14 cellular contexts compared by ENCODE assay signal in the genomic region with DNA sequence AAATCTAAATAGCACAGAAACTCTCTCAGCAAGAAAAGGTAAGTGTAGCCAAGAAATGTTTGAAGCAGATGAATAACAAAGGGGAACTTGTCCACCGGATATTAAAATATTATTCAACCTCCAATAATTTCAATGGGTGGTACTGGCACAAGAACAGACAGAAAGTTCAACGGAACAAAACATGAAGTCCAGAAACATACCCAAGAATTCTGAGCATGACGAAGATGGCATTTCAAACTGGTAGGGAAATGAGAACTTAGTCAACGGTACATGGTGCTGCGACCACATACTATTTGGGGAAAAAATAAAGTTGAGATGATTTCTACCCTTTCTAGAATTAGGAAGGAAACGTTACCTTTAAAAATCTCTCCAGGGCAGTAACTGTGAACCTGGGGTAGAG. TPM values are rescaled to one million over a fixed set of nuclear protein-coding genes. Genes with fewer than 3 reads are reported as not detected.
A peak's percentile ranks its signal among the peaks of the same experiment; 100 is the strongest.
DNase-seq lines count a peak whose midpoint lies in the region; ATAC-seq, FAIRE-seq and TF ChIP-seq lines count a peak whose summit lies in the region.
"Had no signal": no experiment of that assay in that cellular context is flagged by ENCODE, and none has a peak within 500 bp of the region (broad histone marks: within the 10 kb centered on the region; RNA-seq: fewer than 3 reads in every experiment).

No MANE protein-coding gene starts in this region.

- POLR2A ChIA-PET in CD4-positive, alpha-beta T cell (lab: Charles Lee), result interaction anchor here (0.7 kb wide), 1 partner anchor 47 kb away, joined by 3 read pairs; no protein-coding TSS in a partner anchor
- POLR2A ChIA-PET in GM12878 (lab: Charles Lee), result interaction anchor here (0.9 to 1.6 kb wide), 4 partner anchors 36 to 111 kb away, joined by 3 to 6 read pairs (median 4); no protein-coding TSS in a partner anchor

- RAD21 ChIA-PET in GM12878 (lab: Charles Lee; ENCODE audit: unreplicated experiment), result interaction anchor here (0.9 to 3.3 kb wide), 7 partner anchors 36 to 125 kb away, joined by 3 to 26 read pairs (median 4); no protein-coding TSS in a partner anchor

- H3K4me3 Mint-ChIP-seq in CD4-positive, alpha-beta T cell, result no peak overlapping the region

- TF ChIP-seq POLR2A in GM12878 (IDR thresholded peaks at IDR 0.05; ENCODE audit: low read depth, low read length) (no peak), transverse colon (IDR thresholded peaks at IDR 0.05) (no peak)

- TF ChIP-seq RAD21 in GM12878 (IDR thresholded peaks at IDR 0.05; ENCODE audit: insufficient read depth, low read depth, low read length), result no peak

- H3K9ac ChIP-seq in GM12878 (ENCODE audit: control insufficient read depth, insufficient read depth, low read length), result no peak overlapping the region; the same call in 1 of the 2 replicates

- H3K36me3 ChIP-seq in KOPT-K1 (ENCODE audit: insufficient read depth, low read length) (peaks cover 12% of the 10 kb centered on the region; the same call in 1 of the 2 replicates), GM12878 (ENCODE audit: control insufficient read depth in 2 of 2, insufficient read depth in 2 of 2, low read length in 1 of 2) (peaks cover 0 to 6% of the 10 kb centered on the region in 2 experiments; a peak in 1 of 4 replicates), osteoblast (ENCODE audit: insufficient read depth, low read length) (peaks cover 17% of the 10 kb centered on the region), transverse colon (no peaks in the 10 kb centered on the region)

- DNase-seq in CD4-positive, alpha-beta T cell, result no peak
- DNase-seq in GM12878 (ENCODE audit: low read depth, low spot score), result no peak
- DNase-seq in osteoblast (ENCODE audit: insufficient read length, low spot score, missing footprints), result no peak
- DNase-seq in transverse colon, result no peak
- no peak for DNase-seq in hypothalamus (lab: John Stamatoyannopoulos, UW)
- DNase-seq: activated CD4-positive, alpha-beta T cell treated with anti-CD3 and anti-CD28 coated beads for 1 hour; KBM-7; left ventricle myocardium superior; NCI-H2029 treated with DMSO at 0.1 percent for 48 hours; NK-92 treated with Interleukin-12 subunit alpha and Interleukin-12 subunit beta, amount 100 ng/mL, for 24 hours; SJCRH30; stimulated activated CD4-positive, alpha-beta T cell treated with anti-CD3 and anti-CD28 coated beads, Interleukin-4, amount 100 ng/mL, for 1 hour had no signal

- no peaks in the 10 kb centered on the region for H3K27me3 Mint-ChIP-seq in CD4-positive, alpha-beta T cell

- no peaks in the 10 kb centered on the region for H3K9me3 ChIP-seq in CD4-positive, alpha-beta T cell (ENCODE audit: control insufficient read depth, low read length)
- H3K9me3 ChIP-seq in KOPT-K1 (ENCODE audit: insufficient read depth, low read length, poor library complexity, severe bottlenecking) (no peaks in the 10 kb centered on the region), GM12878 (replicated peaks; ENCODE audit: control insufficient read depth, insufficient read depth, low read length) (no peaks in the 10 kb centered on the region), osteoblast (ENCODE audit: low read depth, low read length) (no peaks in the 10 kb centered on the region), transverse colon (no peaks in the 10 kb centered on the region)
- H3K9me3 ChIP-seq: SJCRH30 had no signal

- no peak overlapping the region for H3K27ac ChIP-seq in CD4-positive, alpha-beta T cell (ENCODE audit: low read depth, low read length)
- peak overlapping the region; percentile 88 for H3K27ac ChIP-seq in KOPT-K1 (ENCODE audit: low read depth, low read length, poor library complexity, severe bottlenecking)
- peak overlapping the region; percentile 4; the same call in 1 of the 2 replicates for H3K27ac ChIP-seq in GM12878 (ENCODE audit: control insufficient read depth, insufficient read depth)
- peak overlapping the region; percentile 30 for H3K27ac ChIP-seq in osteoblast (ENCODE audit: low read depth, low read length)
- H3K27ac ChIP-seq in transverse colon, result peak overlapping the region in 1 of 4 donors; percentile 12
- H3K27ac ChIP-seq: SJCRH30 had no signal

- CTCF ChIA-PET in CD4-positive, alpha-beta T cell (lab: Charles Lee), result interaction anchor here (0.7 to 1.8 kb wide), 2 partner anchors 12 to 37 kb away, joined by 3 to 5 read pairs; no protein-coding TSS in a partner anchor
- CTCF ChIA-PET in GM12878 (lab: Yijun Ruan, JAX), result interaction anchor here (0.7 to 5.8 kb wide), 4 partner anchors 10 to 239 kb away, joined by 3 to 64 read pairs (median 5); no protein-coding TSS in a partner anchor

- H3K27me3 ChIP-seq in CD4-positive, alpha-beta T cell (ENCODE audit: control insufficient read depth, insufficient read depth, low read length), result no peaks in the 10 kb centered on the region
- no peaks in the 10 kb centered on the region for H3K27me3 ChIP-seq in GM12878 (replicated peaks in 1 of 2; ENCODE audit: control insufficient read depth in 2 of 2, insufficient read depth in 2 of 2, low read length in 1 of 2)
- no peaks in the 10 kb centered on the region for H3K27me3 ChIP-seq in osteoblast (ENCODE audit: insufficient read depth, low read length)
- no peaks in the 10 kb centered on the region for H3K27me3 ChIP-seq in transverse colon
- H3K27me3 ChIP-seq: SJCRH30 had no signal

- H3K4me1 Mint-ChIP-seq in CD4-positive, alpha-beta T cell (ENCODE audit: low read depth), result peaks cover 85% of the 10 kb centered on the region

- SMC1A ChIA-PET in GM12878 (lab: Charles Lee; ENCODE audit: uncharacterized antibody, unreplicated experiment), result interaction anchor here (1.0 to 10.3 kb wide), 11 partner anchors 10 to 157 kb away, joined by 3 to 119 read pairs (median 6); no protein-coding TSS in a partner anchor

- peaks cover 31% of the 10 kb centered on the region for H3K4me1 ChIP-seq in GM12878 (ENCODE audit: control insufficient read depth, insufficient read depth, low read length)
- H3K4me1 ChIP-seq in osteoblast (ENCODE audit: insufficient read depth, low read length), result peaks cover 37% of the 10 kb centered on the region
- H3K4me1 ChIP-seq in transverse colon, result peaks cover 10 to 83% (median 31%) of the 10 kb centered on the region in 4 donors

- H2AFZ ChIP-seq in GM12878 (ENCODE audit: control insufficient read depth, low read depth, low read length), result no peak overlapping the region
- H2AFZ ChIP-seq in osteoblast (ENCODE audit: low read length), result no peak overlapping the region

- intact Hi-C loops in CD4-positive, alpha-beta T cell (cut with DNase I, micrococcal nuclease), result no loop called here
- intact Hi-C loops in GM12878 (cut with micrococcal nuclease; ENCODE audit: unreplicated experiment), result no loop called here
- intact Hi-C loops in transverse colon (cut with DNase I; ENCODE audit: low total_unique reads), result loop anchor here (10.0 kb wide), 1 partner anchor 122 kb away; no protein-coding TSS in a partner anchor

- peaks cover 91% of the 10 kb centered on the region for H3K79me2 ChIP-seq in GM12878 (ENCODE audit: control insufficient read depth, insufficient read depth, low read length)
- H3K79me2 ChIP-seq in osteoblast (ENCODE audit: insufficient read depth, low read length), result peaks cover 96% of the 10 kb centered on the region

- TF ChIP-seq EP300 in GM12878 (IDR thresholded peaks at IDR 0.05; ENCODE audit: borderline replicate concordance in 1 of 2, control insufficient read depth in 1 of 2, low read depth in 2 of 2, low read length in 2 of 2) (no peak), transverse colon (IDR thresholded peaks at IDR 0.05; ENCODE audit: low read depth) (no peak)

- WGBS in GM12878 (ENCODE audit: insufficient coverage, insufficient replicate concordance, low lambda C conversion rate, missing lambda C conversion rate), result 48% methylated on average over 6 of the region's 6 CpGs
- WGBS in transverse colon (ENCODE audit: low coverage in 1 of 2), 2 donors, result 75 to 84% methylated on average over 4 to 6 of the region's 6 CpGs

- no peak for ATAC-seq in CD4-positive, alpha-beta T cell (ENCODE audit: poor library complexity)
- ATAC-seq in GM12878, result no peak
- no peak for ATAC-seq in GM19023 (IDR thresholded peaks at IDR 0.05; ENCODE audit: unreplicated experiment)
- ATAC-seq: left ventricle myocardium superior had no signal

- in situ Hi-C loops in GM12878 (cut with MboI), result no loop called here
- in situ Hi-C loops in transverse colon (cut with MboI; ENCODE audit: low pct_ligation_motif_present in 1 of 4, low pct_unique_long_range_greater_than_20kb in 1 of 4, low sequenced_read_pairs in 3 of 4), result no loop called here

- H4K20me1 ChIP-seq in GM12878 (ENCODE audit: control insufficient read depth, insufficient read depth) (no peaks in the 10 kb centered on the region; the same call in 1 of the 2 replicates), osteoblast (ENCODE audit: insufficient read depth, low read length) (peaks cover 76% of the 10 kb centered on the region)

- no peak for FAIRE-seq in GM12878 (lab: Jason Lieb, UNC)

- H3K4me3 ChIP-seq in GM12878, result peak overlapping the region; percentile 52
- H3K4me3 ChIP-seq in osteoblast (ENCODE audit: insufficient read depth, low read length), result no peak overlapping the region
- H3K4me3 ChIP-seq in transverse colon, result no peak overlapping the region
- H3K4me3 ChIP-seq: SJCRH30 had no signal

- H3K36me3 Mint-ChIP-seq in CD4-positive, alpha-beta T cell (ENCODE audit: low read depth), result peaks cover 6% of the 10 kb centered on the region

- H3K27ac Mint-ChIP-seq in CD4-positive, alpha-beta T cell, result peak overlapping the region; percentile 19

- H3K4me2 ChIP-seq in GM12878 (ENCODE audit: control insufficient read depth, insufficient read depth) (peak overlapping the region; percentile 66), osteoblast (ENCODE audit: insufficient read depth, low read length) (peak overlapping the region; percentile 15)

- no TSS peak for BruUV-seq in GM12878 (replicated peaks; lab: Mats Ljungman, UMichigan)

- no peak for TF ChIP-seq CTCF in CD4-positive, alpha-beta T cell (IDR thresholded peaks at IDR 0.05)
- TF ChIP-seq CTCF in GM12878 (IDR thresholded peaks at IDR 0.05 in 2 of 3, conservative IDR thresholded peaks at IDR 0.05 in 1 of 3; ENCODE audit: control insufficient read depth in 2 of 3, extremely low read depth in 1 of 3, insufficient read depth in 1 of 3, low read depth in 3 of 3, low read length in 3 of 3), result no peak
- TF ChIP-seq CTCF in osteoblast (IDR thresholded peaks at IDR 0.05; ENCODE audit: extremely low read depth, low read depth, low read length), result no peak
- TF ChIP-seq CTCF in transverse colon (IDR thresholded peaks at IDR 0.05), result no peak

- H3K9me3 Mint-ChIP-seq in CD4-positive, alpha-beta T cell, result no peaks in the 10 kb centered on the region

RNA-seq across cellular contexts. Expression of a gene that starts 5.5 kb away (rescaled TPM):
- 1 to 10 TPM; 5.8 to 6.7 TPM for total RNA-seq in CD4-positive, alpha-beta T cell
- total RNA-seq in GM12878 (2013; cell fraction: nucleolus; rRNA removed), result 82.5 and 96.0 TPM in 2 replicates
- total RNA-seq in GM12878 (2014; rRNA removed) (9.8 and 11.1 TPM in 2 replicates), GM12878 (2014; rRNA removed; fragmentation: Illumina TruSeq; extraction: Trizol) (14.2 and 14.7 TPM in 2 replicates), GM12878 (2021) (17.5 and 17.8 TPM in 2 replicates), osteoblast (36.8 and 39.1 TPM in 2 replicates), transverse colon (10 to 100 TPM in 2 of 4 donors, 1 to 10 TPM in 2; 4.0 to 33.7 (median 11.8) TPM)
- 7.5 TPM for polyA plus RNA-seq in GM12878 (2011; ENCODE audit: low read depth)
- polyA plus RNA-seq in GM12878 (2011; rRNA removed) (31.2 and 41.1 TPM in 2 replicates), GM12878 (2014; fragmentation: Illumina TruSeq; extraction: Trizol) (16.1 and 18.9 TPM in 2 replicates), GM12878 (2014; fragmentation: Nextera tagmentation; extraction: Ambion mirVana) (10 to 100 TPM in 1 of 2 experiments, 1 to 10 TPM in 1; 5.1 to 10.0 TPM), GM12878 (2014; rRNA removed) (10.8 and 11.0 TPM in 2 replicates), GM12878 (2016; fragmentation: Nextera tagmentation; extraction: Ambion mirVana) (1 to 10 TPM; 1.4 to 1.8 TPM)
- polyA plus RNA-seq in GM12878 (2011; cell fraction: cytosol; rRNA removed), result 17.9 and 23.9 TPM in 2 replicates
- 19.2 and 19.8 TPM in 2 replicates for polyA plus RNA-seq in GM12878 (2011; cell fraction: nucleus; rRNA removed)
- 7.4 and 12.5 TPM in 2 replicates for polyA plus RNA-seq in GM12878 (2012)
- polyA minus RNA-seq in GM12878 (2011; rRNA and poly(A)+ RNA removed), result 36.3 and 39.7 TPM in 2 replicates
- 14.3 and 16.0 TPM in 2 replicates for polyA minus RNA-seq in GM12878 (2011; cell fraction: cytosol; rRNA and poly(A)+ RNA removed)
- 13.2 and 20.8 TPM in 2 replicates for polyA minus RNA-seq in GM12878 (2011; cell fraction: nucleus; rRNA and poly(A)+ RNA removed)

RNA-seq across cellular contexts. Expression of a gene that starts 30.9 kb away (rescaled TPM):
- 10 to 100 TPM; 41.7 to 48.5 TPM for total RNA-seq in CD4-positive, alpha-beta T cell
- 50.5 and 66.2 TPM in 2 replicates for total RNA-seq in GM12878 (2013; cell fraction: nucleolus; rRNA removed)
- total RNA-seq in GM12878 (2014; rRNA removed) (30.7 and 36.4 TPM in 2 replicates), GM12878 (2014; rRNA removed; fragmentation: Illumina TruSeq; extraction: Trizol) (35.7 and 37.8 TPM in 2 replicates), GM12878 (2021) (29.0 and 33.4 TPM in 2 replicates), osteoblast (74.3 and 79.6 TPM in 2 replicates), transverse colon (100 to 1,000 TPM in 3 of 4 donors, 10 to 100 TPM in 1; 24.9 to 128 (median 120) TPM)
- 37.2 TPM for polyA plus RNA-seq in GM12878 (2011; ENCODE audit: low read depth)
- polyA plus RNA-seq in GM12878 (2011; rRNA removed) (62.9 and 73.8 TPM in 2 replicates), GM12878 (2014; fragmentation: Illumina TruSeq; extraction: Trizol) (34.9 and 35.8 TPM in 2 replicates), GM12878 (2014; fragmentation: Nextera tagmentation; extraction: Ambion mirVana) (10 to 100 TPM; 25.8 to 36.7 TPM), GM12878 (2014; rRNA removed) (39.4 and 48.7 TPM in 2 replicates), GM12878 (2016; fragmentation: Nextera tagmentation; extraction: Ambion mirVana) (10 to 100 TPM; 87.9 to 90.1 TPM)
- 43.7 and 45.0 TPM in 2 replicates for polyA plus RNA-seq in GM12878 (2011; cell fraction: cytosol; rRNA removed)
- polyA plus RNA-seq in GM12878 (2011; cell fraction: nucleus; rRNA removed), result 30.2 and 33.3 TPM in 2 replicates
- polyA plus RNA-seq in GM12878 (2012), result 42.4 and 44.3 TPM in 2 replicates
- polyA minus RNA-seq in GM12878 (2011; rRNA and poly(A)+ RNA removed), result 27.9 and 31.7 TPM in 2 replicates
- polyA minus RNA-seq in GM12878 (2011; cell fraction: cytosol; rRNA and poly(A)+ RNA removed), result 7.9 and 8.7 TPM in 2 replicates
- polyA minus RNA-seq in GM12878 (2011; cell fraction: nucleus; rRNA and poly(A)+ RNA removed), result 25.0 and 38.4 TPM in 2 replicates

RNA-seq across cellular contexts. Expression of a gene that starts 48.7 kb away (rescaled TPM):
- total RNA-seq in CD4-positive, alpha-beta T cell, result 100 to 1,000 TPM; 214 to 222 TPM
- 112 TPM in 2 replicates for total RNA-seq in GM12878 (2013; cell fraction: nucleolus; rRNA removed)
- 88.4 and 95.1 TPM in 2 replicates for total RNA-seq in GM12878 (2014; rRNA removed)
- 54.3 and 59.9 TPM in 2 replicates for total RNA-seq in GM12878 (2014; rRNA removed; fragmentation: Illumina TruSeq; extraction: Trizol)
- 117 and 126 TPM in 2 replicates for total RNA-seq in GM12878 (2021)
- 149 TPM for polyA plus RNA-seq in GM12878 (2011; ENCODE audit: low read depth)
- polyA plus RNA-seq in GM12878 (2011; rRNA removed), result 267 and 344 TPM in 2 replicates
- 146 and 176 TPM in 2 replicates for polyA plus RNA-seq in GM12878 (2011; cell fraction: cytosol; rRNA removed)
- 172 and 183 TPM in 2 replicates for polyA plus RNA-seq in GM12878 (2011; cell fraction: nucleus; rRNA removed)
- 111 and 176 TPM in 2 replicates for polyA plus RNA-seq in GM12878 (2012)
- 138 and 154 TPM in 2 replicates for polyA plus RNA-seq in GM12878 (2014; fragmentation: Illumina TruSeq; extraction: Trizol)
- 100 to 1,000 TPM; 174 to 238 TPM for polyA plus RNA-seq in GM12878 (2014; fragmentation: Nextera tagmentation; extraction: Ambion mirVana)
- 123 and 149 TPM in 2 replicates for polyA plus RNA-seq in GM12878 (2014; rRNA removed)
- 100 to 1,000 TPM; 240 to 258 TPM for polyA plus RNA-seq in GM12878 (2016; fragmentation: Nextera tagmentation; extraction: Ambion mirVana)
- polyA minus RNA-seq in GM12878 (2011; rRNA and poly(A)+ RNA removed), result 55.1 and 81.8 TPM in 2 replicates
- 42.9 and 46.5 TPM in 2 replicates for polyA minus RNA-seq in GM12878 (2011; cell fraction: cytosol; rRNA and poly(A)+ RNA removed)
- polyA minus RNA-seq in GM12878 (2011; cell fraction: nucleus; rRNA and poly(A)+ RNA removed), result 27.8 and 38.6 TPM in 2 replicates
- 7.1 and 9.8 TPM in 2 replicates for total RNA-seq in osteoblast
- total RNA-seq in transverse colon, result 10 to 100 TPM in 3 of 4 donors, 1 to 10 TPM in 1; 7.8 to 54.0 (median 25.8) TPM
